7 cellular contexts compared by ENCODE assay signal in the genomic region with DNA sequence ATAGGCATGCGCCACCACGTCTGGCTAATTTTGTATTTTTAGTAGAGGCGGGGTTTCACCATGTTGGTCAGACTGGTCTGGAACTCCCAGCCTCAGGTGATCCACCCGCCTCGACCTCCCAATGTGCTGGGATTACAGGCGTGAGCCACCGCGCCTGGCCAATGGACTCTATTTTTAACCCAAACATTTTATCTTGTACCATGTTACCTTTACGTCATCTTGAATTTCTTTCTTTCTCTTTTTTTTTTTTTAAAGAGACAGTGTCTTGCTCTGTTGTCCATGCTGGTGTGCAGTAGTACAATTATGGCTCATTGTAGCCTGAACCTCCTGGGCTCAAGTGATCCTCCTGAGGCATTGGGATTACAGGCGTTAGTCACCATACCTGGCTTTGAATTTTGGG. TPM values are rescaled to one million over a fixed set of nuclear protein-coding genes. Genes with fewer than 3 reads are reported as not detected.
DNase-seq lines count a peak whose midpoint lies in the region; ATAC-seq and TF ChIP-seq lines count a peak whose summit lies in the region.
"Not testable (repeated sequence)": the region's sequence is repeated elsewhere in the genome, so short reads cannot be mapped to it uniquely, and the experiment has no call there.

No MANE protein-coding gene starts in this region.

- H3K27ac ChIP-seq in GM23338 (ENCODE audit: low read depth) (0 out of 2 replicates have a peak overlapping the region, but pooled peaks have one; percentile 39), HUES48 (ENCODE audit: low read depth, low read length) (peak overlapping the region; percentile 47), mesendoderm (ENCODE audit: low read depth, low read length) (peak overlapping the region; percentile 15)
- H3K27ac ChIP-seq in endodermal cell (ENCODE audit: low read depth, low read length); heart left ventricle: not testable (repeated sequence)

- not testable (repeated sequence) for H3K4me3 ChIP-seq in GM23338; HUES48 (ENCODE audit: low read depth, low read length); heart left ventricle; mesendoderm (ENCODE audit: low read length)
- peak overlapping the region; percentile 3 for H3K4me3 ChIP-seq in endodermal cell (ENCODE audit: low read length)

- not testable (repeated sequence) for H3K27ac Mint-ChIP-seq in GM23338
- peak overlapping the region; percentile 72; the same call in 1 of the 2 replicates for H3K27ac Mint-ChIP-seq in WTC11
- H3K27ac Mint-ChIP-seq in endodermal cell = peak overlapping the region; percentile 83
- peak overlapping the region; percentile 73 for H3K27ac Mint-ChIP-seq in progenitor cell of endocrine pancreas

- not testable (repeated sequence) for H3K79me1 ChIP-seq in mesendoderm (ENCODE audit: low read length)

- H2AFZ ChIP-seq in GM23338 = not testable (repeated sequence)

- not testable (repeated sequence) for H3K23ac ChIP-seq in mesendoderm (ENCODE audit: low read length)

- 86 to 92% methylated on average over 8 to 10 of the region's 10 CpGs for WGBS in endodermal cell (ENCODE audit: insufficient coverage in 1 of 2, insufficient read length in 1 of 2), 2 experiments
- 64 to 68% (median 67%) methylated on average over 10 of the region's 10 CpGs for WGBS in heart left ventricle, 4 donors
- WGBS in mesendoderm (ENCODE audit: extremely low coverage, insufficient coverage, low lambda C conversion rate) = no CpG with 5 or more reads among the region's 10 CpGs

- not testable (repeated sequence) for H3K9me3 ChIP-seq in HUES48 (ENCODE audit: control insufficient read depth, insufficient read depth, low read length); endodermal cell (ENCODE audit: control insufficient read depth, low read length); heart left ventricle

- POLR2A ChIA-PET in WTC11 (lab: Charles Lee) = not testable (repeated sequence)

- not testable (repeated sequence) for H3K4ac ChIP-seq in mesendoderm (ENCODE audit: low read depth, low read length)

- peaks cover 12% of the 10 kb centered on the region for H3K4me1 ChIP-seq in GM23338 (ENCODE audit: insufficient read depth)
- H3K4me1 ChIP-seq in HUES48 (ENCODE audit: control insufficient read depth, insufficient read depth, low read length) = peaks cover 11% of the 10 kb centered on the region
- not testable (repeated sequence) for H3K4me1 ChIP-seq in endodermal cell (ENCODE audit: control insufficient read depth, insufficient read depth, low read length); heart left ventricle; mesendoderm (ENCODE audit: control insufficient read depth, low read depth, low read length)

- H3K27me3 ChIP-seq in GM23338 (ENCODE audit: insufficient read depth); HUES48 (ENCODE audit: control insufficient read depth, insufficient read depth, low read length); endodermal cell (ENCODE audit: control insufficient read depth, insufficient read depth, low read length, poor library complexity, severe bottlenecking); heart left ventricle; mesendoderm (ENCODE audit: insufficient read depth, low read length, poor library complexity): not testable (repeated sequence)

- not testable (repeated sequence) for H3K27me3 Mint-ChIP-seq in GM23338 (ENCODE audit: insufficient read depth, low read depth, poor library complexity); WTC11 (ENCODE audit: low read depth); endodermal cell (ENCODE audit: insufficient read depth); progenitor cell of endocrine pancreas

- not testable (repeated sequence) for DNase-seq in GM23338 (ENCODE audit: low spot score); WTC11 (ENCODE audit: low spot score); endodermal cell; mesendoderm; progenitor cell of endocrine pancreas (ENCODE audit: low spot score, unreplicated experiment)
- peak in 1 of 5 donors; percentile 35 for DNase-seq in heart left ventricle

- peak overlapping the region; percentile 82 for H2BK120ac ChIP-seq in mesendoderm (ENCODE audit: low read depth, low read length)

- peak overlapping the region; percentile 96 for H3K18ac ChIP-seq in mesendoderm (ENCODE audit: low read length)

- not testable (repeated sequence) for H4K5ac ChIP-seq in mesendoderm (ENCODE audit: low read length)

- CTCF ChIA-PET in WTC11 (lab: Charles Lee) = not testable (repeated sequence)

- intact Hi-C loops in heart left ventricle (cut with DNase I) = not testable (repeated sequence)

- not testable (repeated sequence) for ATAC-seq in GM23338, WTC11
- peak in 3 of 4 donors; percentile 28 to 71 (median 53) for ATAC-seq in heart left ventricle

- not testable (repeated sequence) for H3K36me3 ChIP-seq in GM23338 (ENCODE audit: insufficient read depth); heart left ventricle; mesendoderm (ENCODE audit: control insufficient read depth, insufficient read depth, low read length)
- H3K36me3 ChIP-seq in HUES48 (ENCODE audit: control insufficient read depth, insufficient read depth, low read length) = peaks cover 27% of the 10 kb centered on the region
- H3K36me3 ChIP-seq in endodermal cell (ENCODE audit: control insufficient read depth, insufficient read depth, low read length) = peaks cover 32% of the 10 kb centered on the region

- not testable (repeated sequence) for H3F3A ChIP-seq in GM23338 (replicated peaks; ENCODE audit: low read depth)

- peak overlapping the region; percentile 71 for H2BK5ac ChIP-seq in mesendoderm (ENCODE audit: low read length)

- not testable (repeated sequence) for H2BK15ac ChIP-seq in mesendoderm (replicated peaks; ENCODE audit: low read depth)

- H4K8ac ChIP-seq in mesendoderm (ENCODE audit: low read depth, low read length) = not testable (repeated sequence)

- H3K9me3 Mint-ChIP-seq in GM23338; WTC11; endodermal cell; progenitor cell of endocrine pancreas (ENCODE audit: low read depth): not testable (repeated sequence)

- H3K56ac ChIP-seq in mesendoderm (ENCODE audit: low read length) = peak overlapping the region; percentile 60

- H3K79me2 ChIP-seq in GM23338 (replicated peaks; ENCODE audit: insufficient read depth) = peaks cover 81% of the 10 kb centered on the region
- not testable (repeated sequence) for H3K79me2 ChIP-seq in mesendoderm (ENCODE audit: control insufficient read depth, insufficient read depth, low read length)

- not testable (repeated sequence) for H3K9me2 ChIP-seq in GM23338 (ENCODE audit: insufficient read depth)

- not testable (repeated sequence) for TF ChIP-seq CTCF in GM23338 (conservative IDR thresholded peaks at IDR 0.05; ENCODE audit: low read depth in 2 of 2); WTC11 (IDR thresholded peaks at IDR 0.05); endodermal cell (conservative IDR thresholded peaks at IDR 0.05); heart left ventricle (IDR thresholded peaks at IDR 0.05); progenitor cell of endocrine pancreas (IDR thresholded peaks at IDR 0.05; ENCODE audit: unreplicated experiment)

- not testable (repeated sequence) for H3K4me3 Mint-ChIP-seq in GM23338; WTC11; endodermal cell; progenitor cell of endocrine pancreas (ENCODE audit: low read depth)

- not testable (repeated sequence) for TF ChIP-seq POLR2A in heart left ventricle (IDR thresholded peaks at IDR 0.05)

- H3K4me2 ChIP-seq in GM23338; mesendoderm (ENCODE audit: low read length): not testable (repeated sequence)

- H3K36me3 Mint-ChIP-seq in GM23338 (ENCODE audit: low read depth) = peaks cover 11% of the 10 kb centered on the region
- peaks cover 25% of the 10 kb centered on the region for H3K36me3 Mint-ChIP-seq in WTC11
- H3K36me3 Mint-ChIP-seq in endodermal cell (ENCODE audit: low read depth) = peaks cover 39% of the 10 kb centered on the region
- H3K36me3 Mint-ChIP-seq in progenitor cell of endocrine pancreas (ENCODE audit: insufficient read depth) = peaks cover 16% of the 10 kb centered on the region

- not testable (repeated sequence) for H2AK5ac ChIP-seq in mesendoderm (ENCODE audit: low read length)

- peaks cover 21% of the 10 kb centered on the region for H4K20me1 ChIP-seq in GM23338 (replicated peaks; ENCODE audit: insufficient read depth)

- not testable (repeated sequence) for H3K4me1 Mint-ChIP-seq in GM23338
- H3K4me1 Mint-ChIP-seq in WTC11 = peaks cover 10% of the 10 kb centered on the region
- H3K4me1 Mint-ChIP-seq in endodermal cell = peaks cover 35% of the 10 kb centered on the region
- H3K4me1 Mint-ChIP-seq in progenitor cell of endocrine pancreas (ENCODE audit: low read depth) = peaks cover 16% of the 10 kb centered on the region

- not testable (repeated sequence) for H3K9ac ChIP-seq in HUES48 (ENCODE audit: low read depth, low read length); endodermal cell (ENCODE audit: extremely low read depth, low read length, poor library complexity, severe bottlenecking); mesendoderm (ENCODE audit: low read length)

RNA-seq across cellular contexts. Expression of a gene that starts 57.5 kb away (rescaled TPM):
- 82.5 and 90.5 TPM in 2 replicates for total RNA-seq in GM23338 (2014; rRNA removed; shearing (Covaris generic))
- 32.5 and 37.2 TPM in 2 replicates for polyA plus RNA-seq in GM23338 (2016; fragmentation: Nextera tagmentation; extraction: Ambion mirVana)
- 59.2 to 71.4 TPM (median 62.0 TPM) in 3 replicates for total RNA-seq in WTC11 (2021)
- 10 to 100 TPM; 50.8 to 60.5 TPM for total RNA-seq in endodermal cell
- polyA plus RNA-seq in endodermal cell (2013, experiment 1 of 2) = 33.6 TPM
- 34.4 TPM for polyA plus RNA-seq in endodermal cell (2013, experiment 2 of 2)
- 1 to 10 TPM; 1.3 to 4.1 (median 2.6) TPM for total RNA-seq in heart left ventricle
- polyA plus RNA-seq in heart left ventricle = under 1 TPM; 0.27 to 0.42 TPM
- 22.9 TPM for polyA plus RNA-seq in mesendoderm (2013, experiment 1 of 2)
- polyA plus RNA-seq in mesendoderm (2013, experiment 2 of 2) = 23.2 TPM
- total RNA-seq in progenitor cell of endocrine pancreas = 36.2 and 37.3 TPM in 2 replicates
